In the genomic region with DNA sequence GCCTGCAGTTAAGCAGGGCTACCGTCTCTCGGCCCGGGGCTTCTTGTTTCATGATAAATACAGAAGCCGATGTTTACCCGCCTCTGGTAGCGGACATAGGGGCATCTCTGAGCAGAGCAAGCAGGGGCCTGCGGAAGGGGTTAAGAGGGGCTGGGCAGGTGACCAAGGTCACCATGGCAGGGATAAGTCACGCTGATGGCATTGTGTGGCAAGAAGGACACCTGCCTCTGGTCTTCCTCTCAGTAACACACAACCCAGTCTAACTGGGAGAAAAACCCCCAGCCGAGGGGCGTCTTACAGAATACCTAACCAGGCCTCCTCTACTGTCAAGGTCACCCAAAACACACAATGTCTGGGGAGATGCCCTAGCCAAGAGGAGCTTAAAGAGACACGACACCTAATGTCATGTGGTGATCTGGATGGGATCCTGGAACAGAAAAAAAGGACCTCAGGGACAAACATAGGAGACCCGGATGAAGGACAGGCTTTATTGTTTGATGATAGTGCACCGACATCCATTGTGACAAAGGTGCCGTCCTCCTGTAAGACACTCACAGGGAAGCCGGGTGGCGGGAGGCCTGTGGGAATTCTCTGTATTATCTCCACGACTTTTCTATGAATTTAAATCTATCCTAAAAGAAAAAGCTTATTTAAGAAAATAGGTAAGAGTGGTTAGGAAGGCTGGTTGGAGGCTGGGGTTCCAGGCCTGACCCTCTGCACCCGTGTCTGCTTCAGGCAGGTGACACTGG, we compare ENCODE assay signal across 1 cellular context.
A peak's percentile ranks its signal among the peaks of the same experiment; 100 is the strongest.
TF ChIP-seq lines count a peak whose summit lies in the region.

No MANE protein-coding gene starts in this region.

TF ChIP-seq in HepG2, 621 proteins besides CTCF, POLR2A, EP300 and RAD21 (continued from another document and continues in another):
- TF ChIP-seq, protein P1, sequence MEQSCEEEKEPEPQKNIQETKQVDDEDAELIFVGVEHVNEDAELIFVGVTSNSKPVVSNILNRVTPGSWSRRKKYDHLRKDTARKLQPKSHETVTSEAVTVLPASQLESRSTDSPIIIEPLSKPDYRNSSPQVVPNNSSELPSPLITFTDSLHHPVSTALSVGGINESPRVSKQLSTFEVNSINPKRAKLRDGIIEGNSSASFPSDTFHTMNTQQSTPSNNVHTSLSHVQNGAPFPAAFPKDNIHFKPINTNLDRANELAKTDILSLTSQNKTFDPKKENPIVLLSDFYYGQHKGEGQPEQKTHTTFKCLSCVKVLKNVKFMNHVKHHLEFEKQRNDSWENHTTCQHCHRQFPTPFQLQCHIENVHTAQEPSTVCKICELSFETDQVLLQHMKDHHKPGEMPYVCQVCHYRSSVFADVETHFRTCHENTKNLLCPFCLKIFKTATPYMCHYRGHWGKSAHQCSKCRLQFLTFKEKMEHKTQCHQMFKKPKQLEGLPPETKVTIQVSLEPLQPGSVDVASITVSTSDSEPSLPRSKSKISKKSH (CRISPR knock-in tag; IDR thresholded peaks at IDR 0.05; ENCODE audit: borderline replicate concordance): no peak
- TF ChIP-seq, protein P2, sequence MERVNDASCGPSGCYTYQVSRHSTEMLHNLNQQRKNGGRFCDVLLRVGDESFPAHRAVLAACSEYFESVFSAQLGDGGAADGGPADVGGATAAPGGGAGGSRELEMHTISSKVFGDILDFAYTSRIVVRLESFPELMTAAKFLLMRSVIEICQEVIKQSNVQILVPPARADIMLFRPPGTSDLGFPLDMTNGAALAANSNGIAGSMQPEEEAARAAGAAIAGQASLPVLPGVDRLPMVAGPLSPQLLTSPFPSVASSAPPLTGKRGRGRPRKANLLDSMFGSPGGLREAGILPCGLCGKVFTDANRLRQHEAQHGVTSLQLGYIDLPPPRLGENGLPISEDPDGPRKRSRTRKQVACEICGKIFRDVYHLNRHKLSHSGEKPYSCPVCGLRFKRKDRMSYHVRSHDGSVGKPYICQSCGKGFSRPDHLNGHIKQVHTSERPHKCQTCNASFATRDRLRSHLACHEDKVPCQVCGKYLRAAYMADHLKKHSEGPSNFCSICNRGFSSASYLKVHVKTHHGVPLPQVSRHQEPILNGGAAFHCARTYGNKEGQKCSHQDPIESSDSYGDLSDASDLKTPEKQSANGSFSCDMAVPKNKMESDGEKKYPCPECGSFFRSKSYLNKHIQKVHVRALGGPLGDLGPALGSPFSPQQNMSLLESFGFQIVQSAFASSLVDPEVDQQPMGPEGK (CRISPR knock-in tag; IDR thresholded peaks at IDR 0.05): 0 out of 2 replicates have a peak, but pooled peaks have one; percentile 45
- TF ChIP-seq ZNF282 (IDR thresholded peaks at IDR 0.05; ENCODE audit: partially characterized antibody): no peak
- TF ChIP-seq JUND (CRISPR knock-in tag; IDR thresholded peaks at IDR 0.05): no peak
- no peak for TF ChIP-seq NFE2L1 (CRISPR knock-in tag; IDR thresholded peaks at IDR 0.05; ENCODE audit: borderline replicate concordance)
- TF ChIP-seq ZMAT3 (CRISPR knock-in tag; conservative IDR thresholded peaks at IDR 0.05): no peak; the same call in 1 of the 2 replicates
- TF ChIP-seq FOXA1 (IDR thresholded peaks at IDR 0.05): no peak
- 0 out of 2 replicates have a peak, but pooled peaks have one; percentile 27 for TF ChIP-seq FOXA1 (CRISPR knock-in tag; IDR thresholded peaks at IDR 0.05)
- TF ChIP-seq, protein P3, sequence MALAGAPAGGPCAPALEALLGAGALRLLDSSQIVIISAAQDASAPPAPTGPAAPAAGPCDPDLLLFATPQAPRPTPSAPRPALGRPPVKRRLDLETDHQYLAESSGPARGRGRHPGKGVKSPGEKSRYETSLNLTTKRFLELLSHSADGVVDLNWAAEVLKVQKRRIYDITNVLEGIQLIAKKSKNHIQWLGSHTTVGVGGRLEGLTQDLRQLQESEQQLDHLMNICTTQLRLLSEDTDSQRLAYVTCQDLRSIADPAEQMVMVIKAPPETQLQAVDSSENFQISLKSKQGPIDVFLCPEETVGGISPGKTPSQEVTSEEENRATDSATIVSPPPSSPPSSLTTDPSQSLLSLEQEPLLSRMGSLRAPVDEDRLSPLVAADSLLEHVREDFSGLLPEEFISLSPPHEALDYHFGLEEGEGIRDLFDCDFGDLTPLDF (CRISPR knock-in tag; IDR thresholded peaks at IDR 0.05): no peak
- TF ChIP-seq, protein P4, sequence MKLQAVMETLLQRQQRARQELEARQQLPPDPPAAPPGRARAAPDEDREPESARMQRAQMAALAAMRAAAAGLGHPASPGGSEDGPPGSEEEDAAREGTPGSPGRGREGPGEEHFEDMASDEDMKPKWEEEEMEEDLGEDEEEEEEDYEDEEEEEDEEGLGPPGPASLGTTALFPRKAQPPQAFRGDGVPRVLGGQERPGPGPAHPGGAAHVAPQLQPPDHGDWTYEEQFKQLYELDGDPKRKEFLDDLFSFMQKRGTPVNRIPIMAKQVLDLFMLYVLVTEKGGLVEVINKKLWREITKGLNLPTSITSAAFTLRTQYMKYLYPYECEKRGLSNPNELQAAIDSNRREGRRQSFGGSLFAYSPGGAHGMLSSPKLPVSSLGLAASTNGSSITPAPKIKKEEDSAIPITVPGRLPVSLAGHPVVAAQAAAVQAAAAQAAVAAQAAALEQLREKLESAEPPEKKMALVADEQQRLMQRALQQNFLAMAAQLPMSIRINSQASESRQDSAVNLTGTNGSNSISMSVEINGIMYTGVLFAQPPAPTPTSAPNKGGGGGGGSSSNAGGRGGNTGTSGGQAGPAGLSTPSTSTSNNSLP (IDR thresholded peaks at IDR 0.05; ENCODE audit: low read depth, low read length): no peak
- TF ChIP-seq, protein P5, sequence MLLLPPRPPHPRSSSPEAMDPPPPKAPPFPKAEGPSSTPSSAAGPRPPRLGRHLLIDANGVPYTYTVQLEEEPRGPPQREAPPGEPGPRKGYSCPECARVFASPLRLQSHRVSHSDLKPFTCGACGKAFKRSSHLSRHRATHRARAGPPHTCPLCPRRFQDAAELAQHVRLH (CRISPR knock-in tag; IDR thresholded peaks at IDR 0.05; ENCODE audit: borderline replicate concordance, low read depth): peak; percentile 11; the same call in 1 of the 2 replicates
- TF ChIP-seq ZNF331 (CRISPR knock-in tag; IDR thresholded peaks at IDR 0.05): no peak
- TF ChIP-seq TSC22D2 (CRISPR knock-in tag; IDR thresholded peaks at IDR 0.05; ENCODE audit: borderline replicate concordance): no peak
- TF ChIP-seq SAFB2 (CRISPR knock-in tag; IDR thresholded peaks at IDR 0.05; ENCODE audit: borderline replicate concordance, low read depth): no peak
- TF ChIP-seq ZNF619 (CRISPR knock-in tag; IDR thresholded peaks at IDR 0.05): no peak
- TF ChIP-seq BHLHE40 (IDR thresholded peaks at IDR 0.05; ENCODE audit: low read length): peak; percentile 39; the same call in 1 of the 2 replicates
- no peak for TF ChIP-seq ZNF616 (CRISPR knock-in tag; IDR thresholded peaks at IDR 0.05; ENCODE audit: low read depth)
- TF ChIP-seq SRSF4 (IDR thresholded peaks at IDR 0.05; ENCODE audit: low read depth, low read length, poor library complexity, severe bottlenecking): no peak
- TF ChIP-seq, protein P6, sequence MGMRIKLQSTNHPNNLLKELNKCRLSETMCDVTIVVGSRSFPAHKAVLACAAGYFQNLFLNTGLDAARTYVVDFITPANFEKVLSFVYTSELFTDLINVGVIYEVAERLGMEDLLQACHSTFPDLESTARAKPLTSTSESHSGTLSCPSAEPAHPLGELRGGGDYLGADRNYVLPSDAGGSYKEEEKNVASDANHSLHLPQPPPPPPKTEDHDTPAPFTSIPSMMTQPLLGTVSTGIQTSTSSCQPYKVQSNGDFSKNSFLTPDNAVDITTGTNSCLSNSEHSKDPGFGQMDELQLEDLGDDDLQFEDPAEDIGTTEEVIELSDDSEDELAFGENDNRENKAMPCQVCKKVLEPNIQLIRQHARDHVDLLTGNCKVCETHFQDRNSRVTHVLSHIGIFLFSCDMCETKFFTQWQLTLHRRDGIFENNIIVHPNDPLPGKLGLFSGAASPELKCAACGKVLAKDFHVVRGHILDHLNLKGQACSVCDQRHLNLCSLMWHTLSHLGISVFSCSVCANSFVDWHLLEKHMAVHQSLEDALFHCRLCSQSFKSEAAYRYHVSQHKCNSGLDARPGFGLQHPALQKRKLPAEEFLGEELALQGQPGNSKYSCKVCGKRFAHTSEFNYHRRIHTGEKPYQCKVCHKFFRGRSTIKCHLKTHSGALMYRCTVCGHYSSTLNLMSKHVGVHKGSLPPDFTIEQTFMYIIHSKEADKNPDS (CRISPR knock-in tag; IDR thresholded peaks at IDR 0.05): no peak
- TF ChIP-seq KAT7 (CRISPR knock-in tag; IDR thresholded peaks at IDR 0.05; ENCODE audit: borderline replicate concordance): no peak
- TF ChIP-seq SUZ12 (IDR thresholded peaks at IDR 0.05; ENCODE audit: low read depth, low read length): no peak
- no peak; the same call in 1 of the 2 replicates for TF ChIP-seq PPARG (CRISPR knock-in tag; conservative IDR thresholded peaks at IDR 0.05)
- TF ChIP-seq, protein P7, sequence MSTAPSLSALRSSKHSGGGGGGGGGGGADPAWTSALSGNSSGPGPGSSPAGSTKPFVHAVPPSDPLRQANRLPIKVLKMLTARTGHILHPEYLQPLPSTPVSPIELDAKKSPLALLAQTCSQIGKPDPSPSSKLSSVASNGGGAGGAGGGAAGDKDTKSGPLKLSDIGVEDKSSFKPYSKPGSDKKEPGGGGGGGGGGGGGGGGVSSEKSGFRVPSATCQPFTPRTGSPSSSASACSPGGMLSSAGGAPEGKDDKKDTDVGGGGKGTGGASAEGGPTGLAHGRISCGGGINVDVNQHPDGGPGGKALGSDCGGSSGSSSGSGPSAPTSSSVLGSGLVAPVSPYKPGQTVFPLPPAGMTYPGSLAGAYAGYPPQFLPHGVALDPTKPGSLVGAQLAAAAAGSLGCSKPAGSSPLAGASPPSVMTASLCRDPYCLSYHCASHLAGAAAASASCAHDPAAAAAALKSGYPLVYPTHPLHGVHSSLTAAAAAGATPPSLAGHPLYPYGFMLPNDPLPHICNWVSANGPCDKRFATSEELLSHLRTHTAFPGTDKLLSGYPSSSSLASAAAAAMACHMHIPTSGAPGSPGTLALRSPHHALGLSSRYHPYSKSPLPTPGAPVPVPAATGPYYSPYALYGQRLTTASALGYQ (CRISPR knock-in tag; IDR thresholded peaks at IDR 0.05): peak; percentile 41; the same call in 1 of the 2 replicates
- TF ChIP-seq RCOR2 (CRISPR knock-in tag; IDR thresholded peaks at IDR 0.05): no peak
- TF ChIP-seq TAF15 (IDR thresholded peaks at IDR 0.05; ENCODE audit: low read depth, low read length, poor library complexity, severe bottlenecking): no peak
- peak; percentile 40; the same call in 1 of the 2 replicates for TF ChIP-seq SAP130 (CRISPR knock-in tag; IDR thresholded peaks at IDR 0.05; ENCODE audit: low read depth)
- TF ChIP-seq, protein P8, sequence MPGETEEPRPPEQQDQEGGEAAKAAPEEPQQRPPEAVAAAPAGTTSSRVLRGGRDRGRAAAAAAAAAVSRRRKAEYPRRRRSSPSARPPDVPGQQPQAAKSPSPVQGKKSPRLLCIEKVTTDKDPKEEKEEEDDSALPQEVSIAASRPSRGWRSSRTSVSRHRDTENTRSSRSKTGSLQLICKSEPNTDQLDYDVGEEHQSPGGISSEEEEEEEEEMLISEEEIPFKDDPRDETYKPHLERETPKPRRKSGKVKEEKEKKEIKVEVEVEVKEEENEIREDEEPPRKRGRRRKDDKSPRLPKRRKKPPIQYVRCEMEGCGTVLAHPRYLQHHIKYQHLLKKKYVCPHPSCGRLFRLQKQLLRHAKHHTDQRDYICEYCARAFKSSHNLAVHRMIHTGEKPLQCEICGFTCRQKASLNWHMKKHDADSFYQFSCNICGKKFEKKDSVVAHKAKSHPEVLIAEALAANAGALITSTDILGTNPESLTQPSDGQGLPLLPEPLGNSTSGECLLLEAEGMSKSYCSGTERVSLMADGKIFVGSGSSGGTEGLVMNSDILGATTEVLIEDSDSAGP (CRISPR knock-in tag; IDR thresholded peaks at IDR 0.05; ENCODE audit: borderline replicate concordance): peak; percentile 98; the same call in 1 of the 2 replicates
- no peak for TF ChIP-seq ZNF781 (CRISPR knock-in tag; IDR thresholded peaks at IDR 0.05; ENCODE audit: borderline replicate concordance, not compliant biosample characterization)
- TF ChIP-seq WIZ (CRISPR knock-in tag; IDR thresholded peaks at IDR 0.05): no peak
- TF ChIP-seq KLF15 (CRISPR knock-in tag; IDR thresholded peaks at IDR 0.05; ENCODE audit: borderline replicate concordance): no peak
- no peak for TF ChIP-seq NR3C1 (CRISPR knock-in tag; IDR thresholded peaks at IDR 0.05)
- TF ChIP-seq, protein P9, sequence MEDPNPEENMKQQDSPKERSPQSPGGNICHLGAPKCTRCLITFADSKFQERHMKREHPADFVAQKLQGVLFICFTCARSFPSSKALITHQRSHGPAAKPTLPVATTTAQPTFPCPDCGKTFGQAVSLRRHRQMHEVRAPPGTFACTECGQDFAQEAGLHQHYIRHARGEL (CRISPR knock-in tag; IDR thresholded peaks at IDR 0.05): no peak
- TF ChIP-seq, protein P10, sequence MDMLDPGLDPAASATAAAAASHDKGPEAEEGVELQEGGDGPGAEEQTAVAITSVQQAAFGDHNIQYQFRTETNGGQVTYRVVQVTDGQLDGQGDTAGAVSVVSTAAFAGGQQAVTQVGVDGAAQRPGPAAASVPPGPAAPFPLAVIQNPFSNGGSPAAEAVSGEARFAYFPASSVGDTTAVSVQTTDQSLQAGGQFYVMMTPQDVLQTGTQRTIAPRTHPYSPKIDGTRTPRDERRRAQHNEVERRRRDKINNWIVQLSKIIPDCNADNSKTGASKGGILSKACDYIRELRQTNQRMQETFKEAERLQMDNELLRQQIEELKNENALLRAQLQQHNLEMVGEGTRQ (IDR thresholded peaks at IDR 0.05; ENCODE audit: low read depth, low read length): no peak
- TF ChIP-seq, protein P10 (CRISPR knock-in tag; IDR thresholded peaks at IDR 0.05; ENCODE audit: borderline replicate concordance): no peak
- TF ChIP-seq NCOA2 (CRISPR knock-in tag; IDR thresholded peaks at IDR 0.05): peak; percentile 46; the same call in 1 of the 2 replicates
- no peak for TF ChIP-seq ZNF552 (CRISPR knock-in tag; IDR thresholded peaks at IDR 0.05; ENCODE audit: borderline replicate concordance)
- no peak for TF ChIP-seq SSRP1 (CRISPR knock-in tag; IDR thresholded peaks at IDR 0.05)
- TF ChIP-seq ZNF484 (CRISPR knock-in tag; IDR thresholded peaks at IDR 0.05; ENCODE audit: borderline replicate concordance, low read depth): no peak
- TF ChIP-seq NFIC (IDR thresholded peaks at IDR 0.05; ENCODE audit: low read length): no peak
- no peak for TF ChIP-seq ZNF256 (CRISPR knock-in tag; conservative IDR thresholded peaks at IDR 0.05)
- TF ChIP-seq ZNF766 (CRISPR knock-in tag; IDR thresholded peaks at IDR 0.05; ENCODE audit: borderline replicate concordance): no peak
- TF ChIP-seq ELF3 (CRISPR knock-in tag; IDR thresholded peaks at IDR 0.05): no peak; the same call in 1 of the 2 replicates
- TF ChIP-seq, protein P11, sequence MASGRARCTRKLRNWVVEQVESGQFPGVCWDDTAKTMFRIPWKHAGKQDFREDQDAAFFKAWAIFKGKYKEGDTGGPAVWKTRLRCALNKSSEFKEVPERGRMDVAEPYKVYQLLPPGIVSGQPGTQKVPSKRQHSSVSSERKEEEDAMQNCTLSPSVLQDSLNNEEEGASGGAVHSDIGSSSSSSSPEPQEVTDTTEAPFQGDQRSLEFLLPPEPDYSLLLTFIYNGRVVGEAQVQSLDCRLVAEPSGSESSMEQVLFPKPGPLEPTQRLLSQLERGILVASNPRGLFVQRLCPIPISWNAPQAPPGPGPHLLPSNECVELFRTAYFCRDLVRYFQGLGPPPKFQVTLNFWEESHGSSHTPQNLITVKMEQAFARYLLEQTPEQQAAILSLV (CRISPR knock-in tag; IDR thresholded peaks at IDR 0.05; ENCODE audit: borderline replicate concordance): no peak
- no peak for TF ChIP-seq MTA1 (CRISPR knock-in tag; IDR thresholded peaks at IDR 0.05; ENCODE audit: borderline replicate concordance)
- no peak for TF ChIP-seq SOX6 (IDR thresholded peaks at IDR 0.05)
- peak; percentile 78 for TF ChIP-seq SOX6 (CRISPR knock-in tag; IDR thresholded peaks at IDR 0.05)
